ENCODE assay signal across 1 cellular context in the genomic region with DNA sequence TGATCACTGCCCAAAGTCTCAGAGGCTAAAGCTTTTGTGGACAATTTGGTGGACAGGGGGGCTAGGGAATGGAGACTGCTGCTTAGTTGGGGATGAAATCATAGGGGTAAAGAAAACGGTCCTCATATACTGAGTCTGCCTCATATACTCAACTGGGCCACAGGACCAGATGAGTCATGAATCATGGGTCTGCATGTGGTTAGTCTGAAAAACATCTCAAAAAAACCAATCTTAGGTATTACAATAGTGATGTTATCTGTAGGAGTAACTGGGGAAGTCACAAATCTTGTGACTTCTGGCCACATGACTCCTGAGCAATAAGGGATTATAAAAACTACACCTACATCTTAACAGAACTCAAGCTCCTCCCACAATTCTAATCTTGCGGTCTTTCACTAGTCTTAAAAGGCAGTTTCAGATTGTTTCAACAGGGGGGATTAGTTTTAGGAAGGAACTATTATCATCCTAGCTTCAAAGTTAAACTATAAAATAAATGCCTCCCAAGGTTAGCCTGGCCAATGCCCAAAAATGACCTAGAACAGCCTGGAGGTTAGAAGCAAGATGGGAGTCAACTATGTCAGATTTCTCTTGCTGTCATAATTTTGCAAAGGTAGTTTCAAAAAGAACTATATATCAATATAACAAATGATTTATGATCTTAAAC.
TF ChIP-seq lines count a peak whose summit lies in the region.

No MANE protein-coding gene starts in this region.

TF ChIP-seq in HepG2, 621 proteins besides CTCF, POLR2A, EP300 and RAD21 (continued from another document):
- TF ChIP-seq, protein P1, sequence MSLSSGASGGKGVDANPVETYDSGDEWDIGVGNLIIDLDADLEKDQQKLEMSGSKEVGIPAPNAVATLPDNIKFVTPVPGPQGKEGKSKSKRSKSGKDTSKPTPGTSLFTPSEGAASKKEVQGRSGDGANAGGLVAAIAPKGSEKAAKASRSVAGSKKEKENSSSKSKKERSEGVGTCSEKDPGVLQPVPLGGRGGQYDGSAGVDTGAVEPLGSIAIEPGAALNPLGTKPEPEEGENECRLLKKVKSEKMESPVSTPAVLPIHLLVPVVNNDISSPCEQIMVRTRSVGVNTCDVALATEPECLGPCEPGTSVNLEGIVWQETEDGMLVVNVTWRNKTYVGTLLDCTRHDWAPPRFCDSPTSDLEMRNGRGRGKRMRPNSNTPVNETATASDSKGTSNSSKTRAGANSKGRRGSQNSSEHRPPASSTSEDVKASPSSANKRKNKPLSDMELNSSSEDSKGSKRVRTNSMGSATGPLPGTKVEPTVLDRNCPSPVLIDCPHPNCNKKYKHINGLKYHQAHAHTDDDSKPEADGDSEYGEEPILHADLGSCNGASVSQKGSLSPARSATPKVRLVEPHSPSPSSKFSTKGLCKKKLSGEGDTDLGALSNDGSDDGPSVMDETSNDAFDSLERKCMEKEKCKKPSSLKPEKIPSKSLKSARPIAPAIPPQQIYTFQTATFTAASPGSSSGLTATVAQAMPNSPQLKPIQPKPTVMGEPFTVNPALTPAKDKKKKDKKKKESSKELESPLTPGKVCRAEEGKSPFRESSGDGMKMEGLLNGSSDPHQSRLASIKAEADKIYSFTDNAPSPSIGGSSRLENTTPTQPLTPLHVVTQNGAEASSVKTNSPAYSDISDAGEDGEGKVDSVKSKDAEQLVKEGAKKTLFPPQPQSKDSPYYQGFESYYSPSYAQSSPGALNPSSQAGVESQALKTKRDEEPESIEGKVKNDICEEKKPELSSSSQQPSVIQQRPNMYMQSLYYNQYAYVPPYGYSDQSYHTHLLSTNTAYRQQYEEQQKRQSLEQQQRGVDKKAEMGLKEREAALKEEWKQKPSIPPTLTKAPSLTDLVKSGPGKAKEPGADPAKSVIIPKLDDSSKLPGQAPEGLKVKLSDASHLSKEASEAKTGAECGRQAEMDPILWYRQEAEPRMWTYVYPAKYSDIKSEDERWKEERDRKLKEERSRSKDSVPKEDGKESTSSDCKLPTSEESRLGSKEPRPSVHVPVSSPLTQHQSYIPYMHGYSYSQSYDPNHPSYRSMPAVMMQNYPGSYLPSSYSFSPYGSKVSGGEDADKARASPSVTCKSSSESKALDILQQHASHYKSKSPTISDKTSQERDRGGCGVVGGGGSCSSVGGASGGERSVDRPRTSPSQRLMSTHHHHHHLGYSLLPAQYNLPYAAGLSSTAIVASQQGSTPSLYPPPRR (CRISPR knock-in tag; IDR thresholded peaks at IDR 0.05; ENCODE audit: borderline replicate concordance) = no peak
- no peak for TF ChIP-seq ZNF333 (CRISPR knock-in tag; IDR thresholded peaks at IDR 0.05; ENCODE audit: borderline replicate concordance)
- TF ChIP-seq TBX2 (CRISPR knock-in tag; IDR thresholded peaks at IDR 0.05; ENCODE audit: borderline replicate concordance) = no peak
- no peak for TF ChIP-seq CBX2 (IDR thresholded peaks at IDR 0.05; ENCODE audit: low read depth, low read length)
- no peak for TF ChIP-seq CBX2 (CRISPR knock-in tag; IDR thresholded peaks at IDR 0.05; ENCODE audit: low read depth)
- no peak for TF ChIP-seq GFI1 (CRISPR knock-in tag; IDR thresholded peaks at IDR 0.05; ENCODE audit: borderline replicate concordance)
- TF ChIP-seq RELA (CRISPR knock-in tag; IDR thresholded peaks at IDR 0.05) = no peak
- no peak for TF ChIP-seq HOXA9 (CRISPR knock-in tag; IDR thresholded peaks at IDR 0.05; ENCODE audit: borderline replicate concordance)
- TF ChIP-seq, protein P2, sequence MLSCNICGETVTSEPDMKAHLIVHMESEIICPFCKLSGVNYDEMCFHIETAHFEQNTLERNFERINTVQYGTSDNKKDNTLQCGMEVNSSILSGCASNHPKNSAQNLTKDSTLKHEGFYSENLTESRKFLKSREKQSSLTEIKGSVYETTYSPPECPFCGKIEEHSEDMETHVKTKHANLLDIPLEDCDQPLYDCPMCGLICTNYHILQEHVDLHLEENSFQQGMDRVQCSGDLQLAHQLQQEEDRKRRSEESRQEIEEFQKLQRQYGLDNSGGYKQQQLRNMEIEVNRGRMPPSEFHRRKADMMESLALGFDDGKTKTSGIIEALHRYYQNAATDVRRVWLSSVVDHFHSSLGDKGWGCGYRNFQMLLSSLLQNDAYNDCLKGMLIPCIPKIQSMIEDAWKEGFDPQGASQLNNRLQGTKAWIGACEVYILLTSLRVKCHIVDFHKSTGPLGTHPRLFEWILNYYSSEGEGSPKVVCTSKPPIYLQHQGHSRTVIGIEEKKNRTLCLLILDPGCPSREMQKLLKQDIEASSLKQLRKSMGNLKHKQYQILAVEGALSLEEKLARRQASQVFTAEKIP (CRISPR knock-in tag; IDR thresholded peaks at IDR 0.05; ENCODE audit: borderline replicate concordance) = no peak
- TF ChIP-seq ZNF468 (CRISPR knock-in tag; IDR thresholded peaks at IDR 0.05) = no peak
- TF ChIP-seq RFXAP (CRISPR knock-in tag; IDR thresholded peaks at IDR 0.05; ENCODE audit: borderline replicate concordance) = no peak
- no peak for TF ChIP-seq SP1 (IDR thresholded peaks at IDR 0.05)
- TF ChIP-seq SP1 (CRISPR knock-in tag; IDR thresholded peaks at IDR 0.05) = no peak
- no peak for TF ChIP-seq RFXANK (CRISPR knock-in tag; IDR thresholded peaks at IDR 0.05)
- TF ChIP-seq REXO4 (CRISPR knock-in tag; IDR thresholded peaks at IDR 0.05; ENCODE audit: borderline replicate concordance) = no peak
- TF ChIP-seq, protein P3, sequence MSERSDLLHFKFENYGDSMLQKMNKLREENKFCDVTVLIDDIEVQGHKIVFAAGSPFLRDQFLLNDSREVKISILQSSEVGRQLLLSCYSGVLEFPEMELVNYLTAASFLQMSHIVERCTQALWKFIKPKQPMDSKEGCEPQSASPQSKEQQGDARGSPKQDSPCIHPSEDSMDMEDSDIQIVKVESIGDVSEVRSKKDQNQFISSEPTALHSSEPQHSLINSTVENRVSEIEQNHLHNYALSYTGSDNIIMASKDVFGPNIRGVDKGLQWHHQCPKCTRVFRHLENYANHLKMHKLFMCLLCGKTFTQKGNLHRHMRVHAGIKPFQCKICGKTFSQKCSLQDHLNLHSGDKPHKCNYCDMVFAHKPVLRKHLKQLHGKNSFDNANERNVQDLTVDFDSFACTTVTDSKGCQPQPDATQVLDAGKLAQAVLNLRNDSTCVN (CRISPR knock-in tag; IDR thresholded peaks at IDR 0.05; ENCODE audit: borderline replicate concordance) = no peak
- TF ChIP-seq PTBP1 (IDR thresholded peaks at IDR 0.05; ENCODE audit: low read depth, low read length, poor library complexity, severe bottlenecking) = no peak
- TF ChIP-seq ZNF746 (CRISPR knock-in tag; IDR thresholded peaks at IDR 0.05) = no peak
